Comparison of ENCODE assay signal across 9 cellular contexts in the genomic region with DNA sequence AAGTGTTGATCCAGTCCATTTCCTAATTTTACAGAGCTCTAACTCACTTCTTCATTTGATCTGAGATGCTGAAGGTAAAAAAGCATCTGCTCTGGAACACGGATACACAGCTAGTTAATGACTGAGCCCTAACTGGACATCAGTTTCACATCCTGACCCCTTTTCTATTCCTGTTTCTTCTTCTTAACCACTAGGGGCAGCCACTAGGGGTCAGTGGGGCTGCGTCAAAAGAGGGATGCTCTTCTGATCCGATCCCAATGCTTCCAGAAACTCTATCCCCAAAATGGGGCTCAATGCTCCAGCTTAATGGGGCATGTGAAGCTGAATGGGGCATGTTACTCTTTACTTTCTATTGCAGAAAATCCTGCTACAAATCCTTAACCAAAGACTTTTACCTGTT. TPM values are rescaled to one million over a fixed set of nuclear protein-coding genes. Genes with fewer than 3 reads are reported as not detected.
A peak's percentile ranks its signal among the peaks of the same experiment; 100 is the strongest.
DNase-seq lines count a peak whose midpoint lies in the region; ATAC-seq, FAIRE-seq and TF ChIP-seq lines count a peak whose summit lies in the region.
"Had no signal": no experiment of that assay in that cellular context is flagged by ENCODE, and none has a peak within 500 bp of the region (broad histone marks: within the 10 kb centered on the region; RNA-seq: fewer than 3 reads in every experiment).

No MANE protein-coding gene starts in this region.

- H3K27me3 ChIP-seq in HAP-1 (ENCODE audit: low read depth) (no peaks in the 10 kb centered on the region; the same call in 1 of the 2 replicates), SK-N-SH (ENCODE audit: insufficient read depth) (no peaks in the 10 kb centered on the region), keratinocyte (ENCODE audit: control insufficient read depth, extremely low read depth, insufficient read depth, low read length) (no peaks in the 10 kb centered on the region)

- H4K20me1 ChIP-seq in SK-N-SH (ENCODE audit: insufficient read depth) (no peaks in the 10 kb centered on the region), keratinocyte (ENCODE audit: control insufficient read depth, extremely low read depth, insufficient read depth, low read length) (no peaks in the 10 kb centered on the region)

- H3K9ac ChIP-seq in SK-N-SH: no peak overlapping the region
- H3K9ac ChIP-seq in keratinocyte (ENCODE audit: control insufficient read depth, extremely low read depth, insufficient read depth, low read length): no peak overlapping the region

- H3K27ac ChIP-seq in SK-N-SH (ENCODE audit: low read depth in 2 of 2, low read length in 1 of 2): no peak overlapping the region
- no peak overlapping the region for H3K27ac ChIP-seq in keratinocyte (ENCODE audit: control insufficient read depth, insufficient read depth, low read length)

- intact Hi-C loops in CD14-positive monocyte (cut with micrococcal nuclease): no loop called here

- in situ Hi-C loops in HAP-1 (cut with MboI; ENCODE audit: low sequenced_read_pairs): loop anchor here (10.0 to 25.0 kb wide), 2 partner anchors 318 to 630 kb away; no protein-coding TSS in a partner anchor

- TF ChIP-seq EP300 in SK-N-SH (IDR thresholded peaks at IDR 0.05; ENCODE audit: borderline replicate concordance in 1 of 2, low read depth in 1 of 2, low read length in 1 of 2): no peak

- no peak for FAIRE-seq in keratinocyte (lab: Jason Lieb, UNC)
- FAIRE-seq: endometrium had no signal

- no peaks in the 10 kb centered on the region for H3K9me3 Mint-ChIP-seq in CD14-positive monocyte

- dilution Hi-C loops in keratinocyte (cut with MboI; ENCODE audit: extremely low pct_ligation_motif_present, low sequenced_read_pairs): no loop called here

- no peaks in the 10 kb centered on the region for H3K36me3 Mint-ChIP-seq in CD14-positive monocyte

- POLR2A ChIA-PET in SK-N-SH (lab: Yijun Ruan, JAX): no interaction called here

- H3K4me1 ChIP-seq in HAP-1: no peaks in the 10 kb centered on the region
- H3K4me1 ChIP-seq in SK-N-SH (ENCODE audit: control insufficient read depth in 1 of 2, insufficient read depth in 2 of 2, low read depth in 1 of 2, low read length in 1 of 2): no peaks in the 10 kb centered on the region
- no peaks in the 10 kb centered on the region for H3K4me1 ChIP-seq in keratinocyte (ENCODE audit: control insufficient read depth, extremely low read depth, insufficient read depth, low read length)

- no peaks in the 10 kb centered on the region for H3F3A ChIP-seq in SK-N-SH (replicated peaks; ENCODE audit: insufficient read depth)

- 17% methylated on average over 3 of the region's 3 CpGs for WGBS in SK-N-SH (ENCODE audit: low lambda C conversion rate)

- H3K9me1 ChIP-seq in keratinocyte (ENCODE audit: control insufficient read depth, extremely low read depth, insufficient read depth, low read length): no peaks in the 10 kb centered on the region

- H2AFZ ChIP-seq in SK-N-SH (ENCODE audit: low read depth): no peak overlapping the region
- no peak overlapping the region for H2AFZ ChIP-seq in keratinocyte (ENCODE audit: control insufficient read depth, low read length)

- no peak overlapping the region for H3K27ac Mint-ChIP-seq in CD14-positive monocyte

- H3K9me2 ChIP-seq in SK-N-SH: no peaks in the 10 kb centered on the region

- no peaks in the 10 kb centered on the region for H3K4me1 Mint-ChIP-seq in CD14-positive monocyte

- H3K9me3 ChIP-seq in HAP-1: no peaks in the 10 kb centered on the region
- H3K9me3 ChIP-seq in SK-N-SH: no peaks in the 10 kb centered on the region
- H3K9me3 ChIP-seq in keratinocyte (ENCODE audit: control insufficient read depth, low read depth, low read length): no peaks in the 10 kb centered on the region

- no peak overlapping the region for H3K4me3 Mint-ChIP-seq in CD14-positive monocyte

- DNase-seq in CD14-positive monocyte (ENCODE audit: low spot score): no peak
- peak; percentile 40 to 58 for DNase-seq in HAP-1 (ENCODE audit: low spot score in 2 of 2)
- peak; percentile 73 for DNase-seq in SK-N-SH
- DNase-seq in keratinocyte (ENCODE audit: low read depth, low spot score): no peak
- no peak for DNase-seq in midbrain (lab: John Stamatoyannopoulos, UW)
- no peak for DNase-seq in activated naive CD4-positive, alpha-beta T cell treated with Interleukin-2 at 50 U/mL for 16 hours
- no peak for DNase-seq in GDM1 (lab: John Stamatoyannopoulos, UW)

- TF ChIP-seq CTCF in CD14-positive monocyte (IDR thresholded peaks at IDR 0.05) (peak; percentile 26), SK-N-SH (IDR thresholded peaks at IDR 0.05) (peak; percentile 69), keratinocyte (optimal IDR thresholded peaks at IDR 0.05 in 1 of 3, IDR thresholded peaks at IDR 0.05 in 1 of 3, conservative IDR thresholded peaks at IDR 0.05 in 1 of 3; ENCODE audit: extremely low read depth in 1 of 3, insufficient read depth in 2 of 3, low read length in 3 of 3) (peak; percentile 30 to 55 (median 50))

- H3K4me2 ChIP-seq in SK-N-SH: no peak overlapping the region
- H3K4me2 ChIP-seq in keratinocyte (ENCODE audit: control insufficient read depth, extremely low read depth, insufficient read depth, low read depth, low read length): no peak overlapping the region

- H3K4me3 ChIP-seq in HAP-1: no peak overlapping the region
- H3K4me3 ChIP-seq in SK-N-SH (ENCODE audit: low read depth in 2 of 2, low read length in 1 of 2): no peak overlapping the region
- no peak overlapping the region for H3K4me3 ChIP-seq in keratinocyte (ENCODE audit: control insufficient read depth in 2 of 3, extremely low read depth in 1 of 3, insufficient read depth in 2 of 3, low read depth in 1 of 3, low read length in 3 of 3)

- H3K79me2 ChIP-seq in SK-N-SH (ENCODE audit: insufficient read depth): no peaks in the 10 kb centered on the region
- no peaks in the 10 kb centered on the region for H3K79me2 ChIP-seq in keratinocyte (ENCODE audit: control insufficient read depth, insufficient read depth, low read length)

- H3K36me3 ChIP-seq in HAP-1 (replicated peaks) (no peaks in the 10 kb centered on the region), SK-N-SH (replicated peaks in 1 of 2; ENCODE audit: control insufficient read depth in 1 of 2, insufficient read depth in 2 of 2, low read length in 1 of 2) (no peaks in the 10 kb centered on the region), keratinocyte (ENCODE audit: control insufficient read depth in 2 of 2, extremely low read depth in 1 of 2, insufficient read depth in 2 of 2, low read length in 2 of 2) (no peaks in the 10 kb centered on the region)

- no peak for ATAC-seq in GM18519 (IDR thresholded peaks at IDR 0.05; ENCODE audit: low FRiP score, unreplicated experiment)

- H3K27me3 Mint-ChIP-seq in CD14-positive monocyte (ENCODE audit: low read depth in 3 of 3): peaks cover 0 to 6% (median 0%) of the 10 kb centered on the region in 3 donors

- peak; percentile 78 for TF ChIP-seq RAD21 in SK-N-SH (IDR thresholded peaks at IDR 0.05; ENCODE audit: low read length)

- CTCF ChIA-PET in SK-N-SH (lab: Yijun Ruan, JAX): interaction anchor here (0.7 to 6.3 kb wide), 26 partner anchors 11 to 630 kb away, joined by 3 to 52 read pairs (median 4); no protein-coding TSS in a partner anchor

TF ChIP-seq in SK-N-SH, 30 proteins besides CTCF, POLR2A, EP300 and RAD21:
- TF ChIP-seq SMC3 (IDR thresholded peaks at IDR 0.05; ENCODE audit: low read depth, low read length) (peak; percentile 40; the same call in 1 of the 2 replicates), RFX5 (IDR thresholded peaks at IDR 0.05; ENCODE audit: low read length) (no peak)

RNA-seq across cellular contexts. Expression of a gene that starts 33.4 kb away (rescaled TPM):
- 1 to 10 TPM; 8.7 to 9.1 TPM for polyA plus RNA-seq in CD14-positive monocyte
- 19.9 and 20.5 TPM in 2 replicates for polyA plus RNA-seq in SK-N-SH (2012; rRNA removed)
- polyA plus RNA-seq in SK-N-SH (2012; cell fraction: cytosol; rRNA removed): 4.0 and 6.2 TPM in 2 replicates
- 130 and 131 TPM in 2 replicates for polyA plus RNA-seq in SK-N-SH (2012; cell fraction: nucleus; rRNA removed)
- 14.1 to 17.2 TPM (median 15.2 TPM) in 3 replicates for polyA plus RNA-seq in keratinocyte
- polyA plus RNA-seq in keratinocyte (2011; ENCODE audit: low read depth): 3.1 TPM
- polyA plus RNA-seq in keratinocyte (2011; cell fraction: cytosol; rRNA removed): 4.5 and 5.3 TPM in 2 replicates
- 63.0 and 78.3 TPM in 2 replicates for polyA plus RNA-seq in keratinocyte (2011; cell fraction: nucleus; rRNA removed)
- polyA plus RNA-seq in keratinocyte (2012; ENCODE audit: low replicate concordance): 8.3 and 10.8 TPM in 2 replicates
- 24.4 to 45.6 TPM (median 25.6 TPM) in 3 replicates for polyA minus RNA-seq in keratinocyte
- polyA minus RNA-seq in keratinocyte (2011; cell fraction: cytosol; rRNA and poly(A)+ RNA removed): 10.4 TPM
- 30.7 and 40.1 TPM in 2 replicates for polyA minus RNA-seq in keratinocyte (2011; cell fraction: nucleus; rRNA and poly(A)+ RNA removed)

Comparison
In these comparisons a context has a peak if more than half of its experiments do, and no peak if none do; other contexts are left out.
1. DNase-seq: peak in HAP-1 (2 of 2) and SK-N-SH (single experiment); none in CD14-positive monocyte (single experiment), keratinocyte (single experiment), midbrain (single experiment), activated naive CD4-positive, alpha-beta T cell treated with Interleukin-2 at 50 U/mL for 16 hours (single experiment) and GDM1 (single experiment).
2. Peak in every context shown above with its lines, with median percentiles within 50 percentile points of each other: CTCF ChIP-seq.